Comparison of ENCODE assay signal across 8 cellular contexts in the genomic region with DNA sequence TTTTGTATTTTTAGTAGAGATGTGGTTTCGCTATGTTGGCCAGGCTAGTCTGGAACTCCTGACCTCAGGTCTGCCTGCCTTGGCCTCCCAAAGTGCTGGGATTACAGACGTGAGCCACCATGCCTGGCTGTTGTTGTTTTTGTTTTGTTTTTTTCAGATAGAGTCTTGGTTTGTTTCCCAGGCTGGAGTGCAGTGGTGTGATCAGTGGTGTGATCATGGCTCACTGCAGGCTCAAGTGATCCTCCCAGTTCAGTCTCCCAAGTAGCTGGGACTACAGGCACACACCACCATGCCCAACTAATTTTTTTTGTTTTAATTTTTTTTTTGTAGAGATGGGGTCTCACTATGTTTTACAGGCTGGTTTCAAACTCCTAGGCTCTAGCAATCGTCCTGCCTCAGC.
DNase-seq lines count a peak whose midpoint lies in the region; ATAC-seq, FAIRE-seq and TF ChIP-seq lines count a peak whose summit lies in the region.
"Not testable (repeated sequence)": the region's sequence is repeated elsewhere in the genome, so short reads cannot be mapped to it uniquely, and the experiment has no call there.

No MANE protein-coding gene starts in this region.

- H4K8ac ChIP-seq in H1 (ENCODE audit: extremely low read depth, insufficient read depth, low read length); mesendoderm (ENCODE audit: low read depth, low read length): not testable (repeated sequence)

- intact Hi-C loops in CD8-positive, alpha-beta T cell (cut with DNase I, micrococcal nuclease); activated T-helper 2 cell treated with anti-CD3 and anti-CD28 coated beads, Interferon-gamma antibody, Interleukin-2, Interleukin-4, amounts not matched to agents 10 μg/mL and 5 μg/mL and 100 μg/mL, durations not matched to agents 14 hours and 24 hours and 36 hours (cut with micrococcal nuclease): not testable (repeated sequence)

- CTCF ChIA-PET in CD8-positive, alpha-beta T cell (lab: Charles Lee): interaction anchor here (1.0 to 1.4 kb wide), 2 partner anchors 207 to 219 kb away, joined by 3 read pairs; no protein-coding TSS in a partner anchor
- CTCF ChIA-PET in WTC11 (lab: Charles Lee) (interaction anchor here (3.6 kb wide), 1 partner anchor 19 kb away, joined by 24 read pairs; no protein-coding TSS in a partner anchor), H1 (lab: Charles Lee; ENCODE audit: partially characterized antibody) (interaction anchor here (0.6 to 1.6 kb wide), 3 partner anchors 19 to 56 kb away, joined by 3 to 5 read pairs (median 4); no protein-coding TSS in a partner anchor)

- not testable (repeated sequence) for H4K91ac ChIP-seq in H1 (replicated peaks; ENCODE audit: insufficient read length, low read length)

- H2AK5ac ChIP-seq in H1 (ENCODE audit: low read depth, low read length); mesendoderm (ENCODE audit: low read length): not testable (repeated sequence)

- TF ChIP-seq POLR2A in H1 (IDR thresholded peaks at IDR 0.05; ENCODE audit: control extremely low read depth in 1 of 2, low read depth in 2 of 2, low read length in 2 of 2): not testable (repeated sequence)

- FAIRE-seq in H1 (lab: Jason Lieb, UNC): not testable (repeated sequence)

- not testable (repeated sequence) for H3K4me3 Mint-ChIP-seq in CD8-positive, alpha-beta T cell; WTC11; activated T-helper 2 cell treated with anti-CD3 and anti-CD28 coated beads, Interferon-gamma antibody, Interleukin-2, Interleukin-4, amounts not matched to agents 10 μg/mL and 5 μg/mL and 100 μg/mL, durations not matched to agents 14 hours and 24 hours and 36 hours (ENCODE audit: low read depth); nephron progenitor cell; stimulated activated effector memory CD8-positive, alpha-beta T cell treated with anti-CD3 and anti-CD28 coated beads, Interleukin-12 subunit alpha, Interleukin-12 subunit beta, amount 100 ng/mL, for 72 hours

- H3K23ac ChIP-seq in H1 (ENCODE audit: insufficient read length); mesendoderm (ENCODE audit: low read length): not testable (repeated sequence)

- not testable (repeated sequence) for H3K9ac ChIP-seq in KMS-11; H1 (replicated peaks in 1 of 4; ENCODE audit: extremely low read depth in 1 of 4, low read depth in 3 of 4, low read length in 3 of 4); mesendoderm (ENCODE audit: low read length)

- peaks cover 78% of the 10 kb centered on the region for H3K4me1 Mint-ChIP-seq in CD8-positive, alpha-beta T cell (ENCODE audit: low read depth)
- H3K4me1 Mint-ChIP-seq in WTC11 (peaks cover 37% of the 10 kb centered on the region), nephron progenitor cell (peaks cover 43% of the 10 kb centered on the region)
- peaks cover 56% of the 10 kb centered on the region for H3K4me1 Mint-ChIP-seq in activated T-helper 2 cell treated with anti-CD3 and anti-CD28 coated beads, Interferon-gamma antibody, Interleukin-2, Interleukin-4, amounts not matched to agents 10 μg/mL and 5 μg/mL and 100 μg/mL, durations not matched to agents 14 hours and 24 hours and 36 hours (ENCODE audit: low read depth)
- peaks cover 50% of the 10 kb centered on the region for H3K4me1 Mint-ChIP-seq in stimulated activated effector memory CD8-positive, alpha-beta T cell treated with anti-CD3 and anti-CD28 coated beads, Interleukin-12 subunit alpha, Interleukin-12 subunit beta, amount 100 ng/mL, for 72 hours

- H3K79me2 ChIP-seq in KMS-11 (ENCODE audit: insufficient read depth, low read depth) (peaks cover 87% of the 10 kb centered on the region), H1 (ENCODE audit: control insufficient read depth in 1 of 2, insufficient read depth in 2 of 2, low read length in 2 of 2) (peaks cover 4 to 55% of the 10 kb centered on the region in 2 experiments), mesendoderm (ENCODE audit: control insufficient read depth, insufficient read depth, low read length) (peaks cover 14% of the 10 kb centered on the region)

- not testable (repeated sequence) for H3K4me3 ChIP-seq in CD8-positive, alpha-beta T cell (ENCODE audit: low read depth, low read length); KMS-11 (IDR thresholded peaks at IDR 0.05; ENCODE audit: insufficient read depth, low read depth, low read length); H1 (ENCODE audit: extremely low read depth in 1 of 4, insufficient read depth in 2 of 4, low read depth in 3 of 4, low read length in 4 of 4); mesendoderm (ENCODE audit: low read length)

- not testable (repeated sequence) for H2BK20ac ChIP-seq in H1 (ENCODE audit: low read length)

- H3K79me1 ChIP-seq in H1 (ENCODE audit: low read depth, low read length); mesendoderm (ENCODE audit: low read length): not testable (repeated sequence)

- H3K14ac ChIP-seq in H1 (ENCODE audit: insufficient read length): not testable (repeated sequence)

- not testable (repeated sequence) for H2AFZ ChIP-seq in KMS-11 (ENCODE audit: low read depth); H1 (ENCODE audit: low read length)

- TF ChIP-seq CTCF in CD8-positive, alpha-beta T cell (IDR thresholded peaks at IDR 0.05); KMS-11 (conservative IDR thresholded peaks at IDR 0.05; ENCODE audit: low read depth, low read length); WTC11 (IDR thresholded peaks at IDR 0.05); H1 (IDR thresholded peaks at IDR 0.05; ENCODE audit: control extremely low read depth in 1 of 3, insufficient read depth in 1 of 3, low read depth in 1 of 3, low read length in 3 of 3); nephron progenitor cell (IDR thresholded peaks at IDR 0.05): not testable (repeated sequence)

- H2BK120ac ChIP-seq in H1 (replicated peaks; ENCODE audit: low read depth, low read length); mesendoderm (ENCODE audit: low read depth, low read length): not testable (repeated sequence)

- POLR2A ChIA-PET in CD8-positive, alpha-beta T cell (lab: Charles Lee): interaction anchor here (0.8 kb wide), 1 partner anchor 19 kb away, joined by 3 read pairs; no protein-coding TSS in a partner anchor
- POLR2A ChIA-PET in WTC11 (lab: Charles Lee) (interaction anchor here (0.6 kb wide), 1 partner anchor 57 kb away, joined by 3 read pairs; no protein-coding TSS in a partner anchor), H1 (lab: Charles Lee; ENCODE audit: partially characterized antibody) (interaction anchor here (1.4 kb wide), 1 partner anchor 15 kb away, joined by 3 read pairs; no protein-coding TSS in a partner anchor)

- H2BK15ac ChIP-seq in H1 (ENCODE audit: low read length); mesendoderm (replicated peaks; ENCODE audit: low read depth): not testable (repeated sequence)

- H3K9me3 Mint-ChIP-seq in CD8-positive, alpha-beta T cell; WTC11; stimulated activated effector memory CD8-positive, alpha-beta T cell treated with anti-CD3 and anti-CD28 coated beads, Interleukin-12 subunit alpha, Interleukin-12 subunit beta, amount 100 ng/mL, for 72 hours: not testable (repeated sequence)
- peaks cover 10% of the 10 kb centered on the region for H3K9me3 Mint-ChIP-seq in activated T-helper 2 cell treated with anti-CD3 and anti-CD28 coated beads, Interferon-gamma antibody, Interleukin-2, Interleukin-4, amounts not matched to agents 10 μg/mL and 5 μg/mL and 100 μg/mL, durations not matched to agents 14 hours and 24 hours and 36 hours
- H3K9me3 Mint-ChIP-seq in nephron progenitor cell: peaks cover 12% of the 10 kb centered on the region

- not testable (repeated sequence) for H4K5ac ChIP-seq in H1 (ENCODE audit: insufficient read length, low read depth, low read length); mesendoderm (ENCODE audit: low read length)

- H3K4me2 ChIP-seq in KMS-11: peak overlapping the region; percentile 74; the same call in 1 of the 2 replicates
- H3K4me2 ChIP-seq in H1 (ENCODE audit: insufficient read depth in 1 of 2, low read depth in 2 of 2, low read length in 2 of 2); mesendoderm (ENCODE audit: low read length): not testable (repeated sequence)

- H3K18ac ChIP-seq in H1 (ENCODE audit: extremely low read depth, low read length); mesendoderm (ENCODE audit: low read length): not testable (repeated sequence)

- peaks cover 25% of the 10 kb centered on the region for H3K36me3 Mint-ChIP-seq in CD8-positive, alpha-beta T cell
- H3K36me3 Mint-ChIP-seq in WTC11 (peaks cover 13% of the 10 kb centered on the region), nephron progenitor cell (ENCODE audit: low read depth) (peaks cover 47% of the 10 kb centered on the region)
- H3K36me3 Mint-ChIP-seq in activated T-helper 2 cell treated with anti-CD3 and anti-CD28 coated beads, Interferon-gamma antibody, Interleukin-2, Interleukin-4, amounts not matched to agents 10 μg/mL and 5 μg/mL and 100 μg/mL, durations not matched to agents 14 hours and 24 hours and 36 hours (ENCODE audit: low read depth): peaks cover 41% of the 10 kb centered on the region
- peaks cover 45% of the 10 kb centered on the region for H3K36me3 Mint-ChIP-seq in stimulated activated effector memory CD8-positive, alpha-beta T cell treated with anti-CD3 and anti-CD28 coated beads, Interleukin-12 subunit alpha, Interleukin-12 subunit beta, amount 100 ng/mL, for 72 hours

- not testable (repeated sequence) for H3K27me3 Mint-ChIP-seq in CD8-positive, alpha-beta T cell (ENCODE audit: low read depth); WTC11 (ENCODE audit: low read depth); activated T-helper 2 cell treated with anti-CD3 and anti-CD28 coated beads, Interferon-gamma antibody, Interleukin-2, Interleukin-4, amounts not matched to agents 10 μg/mL and 5 μg/mL and 100 μg/mL, durations not matched to agents 14 hours and 24 hours and 36 hours (ENCODE audit: low read depth); nephron progenitor cell (ENCODE audit: low read depth, poor library complexity)

- not testable (repeated sequence) for H3K27me3 ChIP-seq in CD8-positive, alpha-beta T cell (ENCODE audit: insufficient read depth, low read length); KMS-11 (ENCODE audit: insufficient read depth, low read depth); H1 (replicated peaks in 1 of 4; ENCODE audit: control insufficient read depth in 3 of 4, extremely low read depth in 1 of 4, insufficient read depth in 3 of 4, low read length in 3 of 4); mesendoderm (ENCODE audit: insufficient read depth, low read length, poor library complexity)

- not testable (repeated sequence) for DNase-seq in CD8-positive, alpha-beta T cell; WTC11 (ENCODE audit: low spot score); activated T-helper 2 cell treated with anti-CD3 and anti-CD28 coated beads, Interferon-gamma antibody, Interleukin-2, Interleukin-4, amounts not matched to agents 10 μg/mL and 5 μg/mL and 100 μg/mL, durations not matched to agents 14 hours and 24 hours and 36 hours (ENCODE audit: low spot score); H1 (ENCODE audit: low read depth in 1 of 2, low spot score in 2 of 2); mesendoderm; nephron progenitor cell; stimulated activated effector memory CD8-positive, alpha-beta T cell treated with anti-CD3 and anti-CD28 coated beads, Interleukin-12 subunit alpha, Interleukin-12 subunit beta, amount 100 ng/mL, for 72 hours (ENCODE audit: low spot score in 2 of 2)

- not testable (repeated sequence) for H3K23me2 ChIP-seq in H1 (ENCODE audit: low read depth, low read length)

- not testable (repeated sequence) for H3K56ac ChIP-seq in H1 (replicated peaks; ENCODE audit: insufficient read length, low read depth, low read length)
- peak overlapping the region; percentile 34 for H3K56ac ChIP-seq in mesendoderm (ENCODE audit: low read length)

- H2BK5ac ChIP-seq in H1 (ENCODE audit: low read depth, low read length); mesendoderm (ENCODE audit: low read length): not testable (repeated sequence)

- peak overlapping the region; percentile 45 for H3K27ac Mint-ChIP-seq in CD8-positive, alpha-beta T cell
- H3K27ac Mint-ChIP-seq in WTC11 (0 out of 2 replicates have a peak overlapping the region, but pooled peaks have one; percentile 19), nephron progenitor cell (peak overlapping the region; percentile 66)
- peak overlapping the region; percentile 58 for H3K27ac Mint-ChIP-seq in activated T-helper 2 cell treated with anti-CD3 and anti-CD28 coated beads, Interferon-gamma antibody, Interleukin-2, Interleukin-4, amounts not matched to agents 10 μg/mL and 5 μg/mL and 100 μg/mL, durations not matched to agents 14 hours and 24 hours and 36 hours
- peak overlapping the region; percentile 87 for H3K27ac Mint-ChIP-seq in stimulated activated effector memory CD8-positive, alpha-beta T cell treated with anti-CD3 and anti-CD28 coated beads, Interleukin-12 subunit alpha, Interleukin-12 subunit beta, amount 100 ng/mL, for 72 hours

- 93% methylated on average over 3 of the region's 3 CpGs; no CpG with 5 or more reads in 1 of the 2 experiments for WGBS in H1 (ENCODE audit: extremely low coverage in 1 of 2, insufficient coverage in 1 of 2, insufficient read length in 1 of 2, insufficient replicate concordance in 2 of 2, low coverage in 1 of 2, low lambda C conversion rate in 2 of 2, missing lambda C conversion rate in 1 of 2), 2 experiments
- no CpG with 5 or more reads among the region's 3 CpGs for WGBS in mesendoderm (ENCODE audit: extremely low coverage, insufficient coverage, low lambda C conversion rate)

- H2BK12ac ChIP-seq in H1 (ENCODE audit: low read depth, low read length): not testable (repeated sequence)

- not testable (repeated sequence) for TF ChIP-seq RAD21 in H1 (IDR thresholded peaks at IDR 0.05 in 1 of 2, conservative IDR thresholded peaks at IDR 0.05 in 1 of 2; ENCODE audit: low read depth in 2 of 2, low read length in 2 of 2)

- not testable (repeated sequence) for H4K20me1 ChIP-seq in KMS-11 (ENCODE audit: insufficient read depth); H1 (replicated peaks in 1 of 2; ENCODE audit: control insufficient read depth in 1 of 2, insufficient read depth in 2 of 2, low read length in 2 of 2)

- not testable (repeated sequence) for ATAC-seq in CD8-positive, alpha-beta T cell; WTC11; stimulated activated effector memory CD8-positive, alpha-beta T cell treated with anti-CD3 and anti-CD28 coated beads, Interleukin-12 subunit alpha, Interleukin-12 subunit beta, amount 100 ng/mL, for 72 hours

- not testable (repeated sequence) for H3K9me3 ChIP-seq in CD8-positive, alpha-beta T cell (ENCODE audit: low read length); H1 (ENCODE audit: insufficient read depth in 2 of 2, low read depth in 1 of 2, low read length in 1 of 2)

- H3K4me1 ChIP-seq in CD8-positive, alpha-beta T cell (ENCODE audit: insufficient read depth, low read length): peaks cover 86% of the 10 kb centered on the region
- H3K4me1 ChIP-seq in KMS-11 (ENCODE audit: low read depth, poor library complexity, severe bottlenecking): peaks cover 90% of the 10 kb centered on the region
- peaks cover 9 to 21% (median 17%) of the 10 kb centered on the region in 4 experiments; a peak in 6 of 7 replicates for H3K4me1 ChIP-seq in H1 (replicated peaks in 1 of 4; ENCODE audit: control insufficient read depth in 3 of 4, insufficient read depth in 4 of 4, low read length in 3 of 4)
- peaks cover 13% of the 10 kb centered on the region for H3K4me1 ChIP-seq in mesendoderm (ENCODE audit: control insufficient read depth, low read depth, low read length)

- H3K36me3 ChIP-seq in CD8-positive, alpha-beta T cell (ENCODE audit: insufficient read depth, low read length); KMS-11 (ENCODE audit: insufficient read depth); H1 (ENCODE audit: control insufficient read depth in 2 of 4, insufficient read depth in 4 of 4, low read length in 3 of 4); mesendoderm (ENCODE audit: control insufficient read depth, insufficient read depth, low read length): not testable (repeated sequence)

- not testable (repeated sequence) for TF ChIP-seq EP300 in H1 (IDR thresholded peaks at IDR 0.05; ENCODE audit: borderline replicate concordance in 1 of 2, low read depth in 2 of 2, low read length in 2 of 2)

- H3K4ac ChIP-seq in H1 (replicated peaks; ENCODE audit: insufficient read length, low read depth, low read length); mesendoderm (ENCODE audit: low read depth, low read length): not testable (repeated sequence)

- H3K27ac ChIP-seq in CD8-positive, alpha-beta T cell (ENCODE audit: low read depth, low read length); mesendoderm (ENCODE audit: low read depth, low read length): not testable (repeated sequence)
- peak overlapping the region; percentile 87 for H3K27ac ChIP-seq in KMS-11
- 0 out of 2 replicates have a peak overlapping the region, but pooled peaks have one; percentile 8 for H3K27ac ChIP-seq in H1 (ENCODE audit: low read depth, low read length)

Comparison
In these comparisons a context has a peak if more than half of its experiments do, and no peak if none do; other contexts are left out.
1. H3K27ac Mint-ChIP-seq: peak in every context shown above with its lines; median percentile 87 in stimulated activated effector memory CD8-positive, alpha-beta T cell treated with anti-CD3 and anti-CD28 coated beads, Interleukin-12 subunit alpha, Interleukin-12 subunit beta, amount 100 ng/mL, for 72 hours; 66 in nephron progenitor cell; 58 in activated T-helper 2 cell treated with anti-CD3 and anti-CD28 coated beads, Interferon-gamma antibody, Interleukin-2, Interleukin-4, amounts not matched to agents 10 μg/mL and 5 μg/mL and 100 μg/mL, durations not matched to agents 14 hours and 24 hours and 36 hours; 45 in CD8-positive, alpha-beta T cell; 19 in WTC11.